Comparison of ENCODE assay signal across 21 cellular contexts in genomic region chr5:131947445-131947844, GRCh38. TPM values are rescaled to one million over a fixed set of nuclear protein-coding genes. Genes with fewer than 3 reads are reported as not detected.
"Had no signal": no experiment of that assay in that cellular context is flagged by ENCODE, and none has a peak within 500 bp of the region (broad histone marks: within the 10 kb centered on the region; RNA-seq: fewer than 3 reads in every experiment).

No MANE protein-coding gene starts in this region.

- H3K27me3 Mint-ChIP-seq: activated T-cell treated with anti-CD3 and anti-CD28 coated beads, Interleukin-2, amount 50 U/mL, for 24 hours had no signal

- H3K36me3 ChIP-seq: gastrocnemius medialis, heart left ventricle, left ventricle myocardium inferior, upper lobe of left lung had no signal

- H3K9me3 Mint-ChIP-seq: activated CD4-positive, alpha-beta T cell treated with anti-CD3 and anti-CD28 coated beads, Interleukin-2, amount 10 ng/mL, durations not matched to agents 24 days and 14 days; activated T-cell treated with anti-CD3 and anti-CD28 coated beads, Interleukin-2, amount 50 U/mL, for 24 hours; nephron had no signal

- H3K4me3 Mint-ChIP-seq: activated CD4-positive, alpha-beta T cell treated with anti-CD3 and anti-CD28 coated beads, Interleukin-2, amount 10 ng/mL, durations not matched to agents 24 days and 14 days; activated CD8-positive, alpha-beta T cell treated with anti-CD3 and anti-CD28 coated beads, Interleukin-2, amount 10 ng/mL, durations not matched to agents 7 days and 5 days; activated T-cell treated with anti-CD3 and anti-CD28 coated beads, Interleukin-2, amount 50 U/mL, for 24 hours; nephron; stimulated activated memory B cell treated with anti-CD40 and anti-IgM and Interleukin-4, amounts not matched to agents 10 μg/mL and 1 μg/mL and 100 μg/mL, for 72 hours had no signal

- DNase-seq: activated CD4-positive, alpha-beta T cell treated with anti-CD3 and anti-CD28 coated beads, Interleukin-2, amount 10 ng/mL, durations not matched to agents 24 days and 14 days; activated CD8-positive, alpha-beta T cell treated with anti-CD3 and anti-CD28 coated beads, Interleukin-2, amount 10 ng/mL, durations not matched to agents 7 days and 5 days; activated effector memory CD4-positive, alpha-beta T cell treated with anti-CD3 and anti-CD28 coated beads, Interleukin-2, amount 50 U/mL, for 16 hours; activated naive CD4-positive, alpha-beta T cell treated with anti-CD3 and anti-CD28 coated beads, Interleukin-2, amount 50 U/mL, for 16 hours; activated T-cell treated with anti-CD3 and anti-CD28 coated beads, Interleukin-2, amount 50 U/mL, for 24 hours; aorta; cortex of kidney; gastrocnemius medialis; heart left ventricle; left ventricle myocardium inferior; mammary epithelial cell; midbrain; stimulated activated CD4-positive, alpha-beta T cell treated with anti-CD3 and anti-CD28 coated beads, Interleukin-4, amount 100 ng/mL, for 4 hours; T-helper 9 cell; testis; upper lobe of left lung had no signal

- H3K27me3 ChIP-seq: gastrocnemius medialis, heart left ventricle, testis, upper lobe of left lung had no signal

- H3K27ac Mint-ChIP-seq: activated CD4-positive, alpha-beta T cell treated with anti-CD3 and anti-CD28 coated beads, Interleukin-2, amount 10 ng/mL, durations not matched to agents 24 days and 14 days; activated CD8-positive, alpha-beta T cell treated with anti-CD3 and anti-CD28 coated beads, Interleukin-2, amount 10 ng/mL, durations not matched to agents 7 days and 5 days; activated T-cell treated with anti-CD3 and anti-CD28 coated beads, Interleukin-2, amount 50 U/mL, for 24 hours; nephron; stimulated activated memory B cell treated with anti-CD40 and anti-IgM and Interleukin-4, amounts not matched to agents 10 μg/mL and 1 μg/mL and 100 μg/mL, for 72 hours had no signal

- H3K4me3 ChIP-seq: gastrocnemius medialis, heart left ventricle, left ventricle myocardium inferior, testis, upper lobe of left lung had no signal

- H3K36me3 Mint-ChIP-seq: stimulated activated memory B cell treated with anti-CD40 and anti-IgM and Interleukin-4, amounts not matched to agents 10 μg/mL and 1 μg/mL and 100 μg/mL, for 72 hours had no signal

- H3K4me1 Mint-ChIP-seq: activated CD4-positive, alpha-beta T cell treated with anti-CD3 and anti-CD28 coated beads, Interleukin-2, amount 10 ng/mL, durations not matched to agents 24 days and 14 days; nephron; stimulated activated memory B cell treated with anti-CD40 and anti-IgM and Interleukin-4, amounts not matched to agents 10 μg/mL and 1 μg/mL and 100 μg/mL, for 72 hours had no signal

RNA-seq across cellular contexts. Expression of gene MEIKIN, which starts 2.0 kb away (rescaled TPM):
- total RNA-seq: activated CD4-positive, alpha-beta T cell treated with anti-CD3 and anti-CD28 coated beads, Interleukin-2, amount 10 ng/mL, durations not matched to agents 24 days and 14 days; activated CD8-positive, alpha-beta T cell treated with anti-CD3 and anti-CD28 coated beads, Interleukin-2, amount 10 ng/mL, durations not matched to agents 7 days and 5 days; esophagus mucosa; gastrocnemius medialis; kidney epithelial cell; left ventricle myocardium inferior; mammary epithelial cell; sciatic nerve had no signal
